28 cellular contexts compared by ENCODE assay signal in the genomic region with DNA sequence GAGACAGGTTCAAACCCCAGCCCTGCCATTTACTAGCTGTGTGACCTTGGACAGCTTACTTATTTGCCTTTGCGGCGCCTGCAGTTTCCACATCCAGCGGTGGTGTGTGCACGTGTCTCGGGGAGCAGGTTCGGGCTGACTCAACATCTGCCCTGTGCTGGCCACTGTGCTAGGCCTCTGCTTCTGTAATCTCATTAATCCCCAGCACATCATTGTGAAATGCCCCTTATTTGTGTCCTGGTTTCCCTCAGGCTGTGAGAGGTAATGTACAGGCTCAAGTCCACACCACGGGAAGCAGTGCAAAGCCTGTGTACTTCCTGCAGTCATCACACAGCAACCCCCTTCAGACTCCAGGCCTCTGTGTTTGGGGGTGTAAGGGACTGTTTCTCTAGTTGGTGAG.
DNase-seq lines count a peak whose midpoint lies in the region; ATAC-seq, FAIRE-seq and TF ChIP-seq lines count a peak whose summit lies in the region.
"Had no signal": no experiment of that assay in that cellular context is flagged by ENCODE, and none has a peak within 500 bp of the region (broad histone marks: within the 10 kb centered on the region; RNA-seq: fewer than 3 reads in every experiment).

No MANE protein-coding gene starts in this region.

- H3K23me2 ChIP-seq in H1 (ENCODE audit: low read depth, low read length): no peaks in the 10 kb centered on the region

- H3K36me3 ChIP-seq in SK-N-SH (replicated peaks in 1 of 2; ENCODE audit: control insufficient read depth in 1 of 2, insufficient read depth in 2 of 2, low read length in 1 of 2) (no peaks in the 10 kb centered on the region), H1 (ENCODE audit: control insufficient read depth in 2 of 4, insufficient read depth in 4 of 4, low read length in 3 of 4) (no peaks in the 10 kb centered on the region), muscle layer of colon (ENCODE audit: insufficient read depth, low read length) (no peaks in the 10 kb centered on the region)
- H3K36me3 ChIP-seq: lower lobe of right lung, neural progenitor cell had no signal

- H3K9ac ChIP-seq in SK-N-SH (no peak overlapping the region), H1 (replicated peaks in 1 of 4; ENCODE audit: extremely low read depth in 1 of 4, low read depth in 3 of 4, low read length in 3 of 4) (no peak overlapping the region), muscle layer of colon (ENCODE audit: low read length) (no peak overlapping the region)
- H3K9ac ChIP-seq: neural progenitor cell had no signal

- TF ChIP-seq RAD21 in SK-N-SH (IDR thresholded peaks at IDR 0.05; ENCODE audit: low read length) (peak; percentile 17; the same call in 1 of the 2 replicates), H1 (IDR thresholded peaks at IDR 0.05 in 1 of 2, conservative IDR thresholded peaks at IDR 0.05 in 1 of 2; ENCODE audit: low read depth in 2 of 2, low read length in 2 of 2) (no peak)

- no peak overlapping the region for H4K91ac ChIP-seq in H1 (replicated peaks; ENCODE audit: insufficient read length, low read length)

- H3K27me3 Mint-ChIP-seq in type B pancreatic cell: no peaks in the 10 kb centered on the region
- H3K27me3 Mint-ChIP-seq: activated CD8-positive, alpha-beta T cell treated with anti-CD3 and anti-CD28 coated beads for 36 hours; CD4-positive, alpha-beta memory T cell had no signal

- no peaks in the 10 kb centered on the region for H3K36me3 Mint-ChIP-seq in type B pancreatic cell
- H3K36me3 Mint-ChIP-seq: CD4-positive, alpha-beta memory T cell; neural progenitor cell had no signal

- H3K56ac ChIP-seq in H1 (replicated peaks; ENCODE audit: insufficient read length, low read depth, low read length): no peak overlapping the region

- DNase-seq in SK-N-SH (peak; percentile 55), H1 (ENCODE audit: low read depth in 1 of 2, low spot score in 2 of 2) (no peak), type B pancreatic cell (ENCODE audit: extremely low spot score, unreplicated experiment) (peak; percentile 60), T-helper 9 cell (no peak)
- DNase-seq: activated CD8-positive, alpha-beta T cell treated with anti-CD3 and anti-CD28 coated beads for 36 hours; activated gamma-delta T cell; activated T-cell treated with anti-CD3 and anti-CD28 coated beads, Interleukin-2, amount 50 U/mL, for 1 hour; CD4-positive, alpha-beta memory T cell; DMS 273 treated with DMSO at 0.1 percent for 48 hours; EL; kidney; lower lobe of right lung; NCI-H1105; NCI-H187 treated with DMSO at 0.1 percent for 48 hours; NCI-H2171 treated with DMSO at 0.1 percent for 48 hours; NCI-H524; NK-92 treated with Interleukin-12 subunit alpha and Interleukin-12 subunit beta, amount 100 ng/mL, for 24 hours; SHP77 treated with DMSO at 0.1 percent for 48 hours; stimulated activated naive CD4-positive, alpha-beta T cell treated with Interleukin-2 at 50 U/mL for 16 hours had no signal

- no peak overlapping the region for H2BK5ac ChIP-seq in H1 (ENCODE audit: low read depth, low read length)

- H3K27me3 ChIP-seq in SK-N-SH (ENCODE audit: insufficient read depth) (no peaks in the 10 kb centered on the region), H1 (replicated peaks in 1 of 4; ENCODE audit: control insufficient read depth in 3 of 4, extremely low read depth in 1 of 4, insufficient read depth in 3 of 4, low read length in 3 of 4) (no peaks in the 10 kb centered on the region), muscle layer of colon (ENCODE audit: control insufficient read depth in 1 of 2, insufficient read depth in 2 of 2, low read length in 2 of 2) (no peaks in the 10 kb centered on the region)
- H3K27me3 ChIP-seq: neural progenitor cell had no signal

- peak overlapping the region; percentile 29; the same call in 1 of the 2 replicates for H2BK15ac ChIP-seq in H1 (ENCODE audit: low read length)

- H3K79me2 ChIP-seq in SK-N-SH (ENCODE audit: insufficient read depth) (no peaks in the 10 kb centered on the region), H1 (ENCODE audit: control insufficient read depth in 1 of 2, insufficient read depth in 2 of 2, low read length in 2 of 2) (no peaks in the 10 kb centered on the region)

- H3K9me3 ChIP-seq in SK-N-SH (no peaks in the 10 kb centered on the region), H1 (ENCODE audit: insufficient read depth in 2 of 2, low read depth in 1 of 2, low read length in 1 of 2) (no peaks in the 10 kb centered on the region), muscle layer of colon (ENCODE audit: low read length) (no peaks in the 10 kb centered on the region)
- H3K9me3 ChIP-seq: lower lobe of right lung had no signal

- no peak overlapping the region for H4K8ac ChIP-seq in H1 (ENCODE audit: extremely low read depth, insufficient read depth, low read length)

- 77% methylated on average over 7 of the region's 7 CpGs for WGBS in SK-N-SH (ENCODE audit: low lambda C conversion rate)
- 91% methylated on average over 7 of the region's 7 CpGs; no CpG with 5 or more reads in 1 of the 2 experiments for WGBS in H1 (ENCODE audit: extremely low coverage in 1 of 2, insufficient coverage in 1 of 2, insufficient read length in 1 of 2, insufficient replicate concordance in 2 of 2, low coverage in 1 of 2, low lambda C conversion rate in 2 of 2, missing lambda C conversion rate in 1 of 2), 2 experiments

- no peaks in the 10 kb centered on the region for H3K9me2 ChIP-seq in SK-N-SH

- H3K4me3 Mint-ChIP-seq in type B pancreatic cell: no peak overlapping the region
- H3K4me3 Mint-ChIP-seq: activated CD8-positive, alpha-beta T cell treated with anti-CD3 and anti-CD28 coated beads for 36 hours; neural progenitor cell had no signal

- H2AK5ac ChIP-seq in H1 (ENCODE audit: low read depth, low read length): no peak overlapping the region

- no peak for FAIRE-seq in H1 (lab: Jason Lieb, UNC)
- FAIRE-seq: GM12891, H54, kidney had no signal

- peak overlapping the region in 1 of 2 experiments; percentile 85; a peak in 2 of 4 replicates for H3K27ac ChIP-seq in SK-N-SH (ENCODE audit: low read depth in 2 of 2, low read length in 1 of 2)
- H3K27ac ChIP-seq in H1 (ENCODE audit: low read depth, low read length): no peak overlapping the region
- peak overlapping the region; percentile 35 for H3K27ac ChIP-seq in muscle layer of colon (ENCODE audit: low read depth, low read length)
- H3K27ac ChIP-seq: lower lobe of right lung, neural progenitor cell had no signal

- no peak overlapping the region for H2BK120ac ChIP-seq in H1 (replicated peaks; ENCODE audit: low read depth, low read length)

- no peak overlapping the region for H2AFZ ChIP-seq in SK-N-SH (ENCODE audit: low read depth)
- no peak overlapping the region for H2AFZ ChIP-seq in H1 (ENCODE audit: low read length)
- H2AFZ ChIP-seq: neural progenitor cell had no signal

- TF ChIP-seq CTCF in SK-N-SH (IDR thresholded peaks at IDR 0.05): no peak
- TF ChIP-seq CTCF in H1 (IDR thresholded peaks at IDR 0.05; ENCODE audit: control extremely low read depth in 1 of 3, insufficient read depth in 1 of 3, low read depth in 1 of 3, low read length in 3 of 3): no peak
- TF ChIP-seq CTCF in type B pancreatic cell (conservative IDR thresholded peaks at IDR 0.05): no peak

- no peak overlapping the region for H3K4me2 ChIP-seq in SK-N-SH
- H3K4me2 ChIP-seq in H1 (ENCODE audit: insufficient read depth in 1 of 2, low read depth in 2 of 2, low read length in 2 of 2): no peak overlapping the region
- H3K4me2 ChIP-seq: neural progenitor cell had no signal

- TF ChIP-seq POLR2A in H1 (IDR thresholded peaks at IDR 0.05; ENCODE audit: control extremely low read depth in 1 of 2, low read depth in 2 of 2, low read length in 2 of 2): no peak

- no peak overlapping the region for H2BK20ac ChIP-seq in H1 (ENCODE audit: low read length)

- H3F3A ChIP-seq in SK-N-SH (replicated peaks; ENCODE audit: insufficient read depth): peaks cover 5% of the 10 kb centered on the region

- H4K5ac ChIP-seq in H1 (ENCODE audit: insufficient read length, low read depth, low read length): no peak overlapping the region

- H3K14ac ChIP-seq in H1 (ENCODE audit: insufficient read length): no peak overlapping the region

- no peaks in the 10 kb centered on the region for H4K20me1 ChIP-seq in SK-N-SH (ENCODE audit: insufficient read depth)
- H4K20me1 ChIP-seq in H1 (replicated peaks in 1 of 2; ENCODE audit: control insufficient read depth in 1 of 2, insufficient read depth in 2 of 2, low read length in 2 of 2): no peaks in the 10 kb centered on the region

- H3K4me1 ChIP-seq in SK-N-SH (ENCODE audit: control insufficient read depth in 1 of 2, insufficient read depth in 2 of 2, low read depth in 1 of 2, low read length in 1 of 2) (peaks cover 7 to 42% of the 10 kb centered on the region in 2 experiments; a peak in 3 of 4 replicates), H1 (replicated peaks in 1 of 4; ENCODE audit: control insufficient read depth in 3 of 4, insufficient read depth in 4 of 4, low read length in 3 of 4) (no peaks in the 10 kb centered on the region; a peak in 1 of 7 replicates), muscle layer of colon (ENCODE audit: insufficient read depth, low read length) (peaks cover 35% of the 10 kb centered on the region)

- H3K4me1 Mint-ChIP-seq in type B pancreatic cell (ENCODE audit: unreplicated experiment): peaks cover 15% of the 10 kb centered on the region

- H3K27ac Mint-ChIP-seq in type B pancreatic cell: no peak overlapping the region

- 0 out of 2 replicates have a peak overlapping the region, but pooled peaks have one; percentile 17 for H2BK12ac ChIP-seq in H1 (ENCODE audit: low read depth, low read length)

- H3K4ac ChIP-seq in H1 (replicated peaks; ENCODE audit: insufficient read length, low read depth, low read length): no peak overlapping the region

- TF ChIP-seq EP300 in SK-N-SH (IDR thresholded peaks at IDR 0.05; ENCODE audit: borderline replicate concordance in 1 of 2, low read depth in 1 of 2, low read length in 1 of 2) (peak in 1 of 2 experiments; percentile 44; a peak in 1 of 4 replicates), H1 (IDR thresholded peaks at IDR 0.05; ENCODE audit: borderline replicate concordance in 1 of 2, low read depth in 2 of 2, low read length in 2 of 2) (no peak)

- no peaks in the 10 kb centered on the region for H3K79me1 ChIP-seq in H1 (ENCODE audit: low read depth, low read length)

- no peak overlapping the region for H3K4me3 ChIP-seq in SK-N-SH (ENCODE audit: low read depth in 2 of 2, low read length in 1 of 2)
- no peak overlapping the region for H3K4me3 ChIP-seq in H1 (ENCODE audit: extremely low read depth in 1 of 4, insufficient read depth in 2 of 4, low read depth in 3 of 4, low read length in 4 of 4)
- H3K4me3 ChIP-seq in muscle layer of colon (ENCODE audit: low read depth in 1 of 2, low read length in 2 of 2): no peak overlapping the region
- H3K4me3 ChIP-seq: lower lobe of right lung, neural progenitor cell had no signal

- POLR2A ChIA-PET in SK-N-SH (lab: Yijun Ruan, JAX) (interaction anchor here (0.6 kb wide), 1 partner anchor 114 kb away, joined by 3 read pairs; no protein-coding TSS in a partner anchor), H1 (lab: Charles Lee; ENCODE audit: partially characterized antibody) (no interaction called here)

- no peak overlapping the region for H3K23ac ChIP-seq in H1 (ENCODE audit: insufficient read length)

- H3K9me3 Mint-ChIP-seq in type B pancreatic cell: no peaks in the 10 kb centered on the region
- H3K9me3 Mint-ChIP-seq: activated CD8-positive, alpha-beta T cell treated with anti-CD3 and anti-CD28 coated beads for 36 hours had no signal

- CTCF ChIA-PET in SK-N-SH (lab: Yijun Ruan, JAX): interaction anchor here (1.0 to 1.6 kb wide), 3 partner anchors 15 to 272 kb away, joined by 3 to 8 read pairs (median 5); no protein-coding TSS in a partner anchor
- CTCF ChIA-PET in H1 (lab: Charles Lee; ENCODE audit: partially characterized antibody): interaction anchor here (0.5 to 1.6 kb wide), 5 partner anchors 60 to 876 kb away, joined by 3 to 4 read pairs (median 3); no protein-coding TSS in a partner anchor

- H3K18ac ChIP-seq in H1 (ENCODE audit: extremely low read depth, low read length): no peak overlapping the region

- ATAC-seq in SK-N-SH treated with all-trans-retinoic acid at 6 μM for 48 hours (no peak), GM18498 (IDR thresholded peaks at IDR 0.05; ENCODE audit: unreplicated experiment) (no peak), GM19463 (IDR thresholded peaks at IDR 0.05; ENCODE audit: unreplicated experiment) (no peak)
- ATAC-seq: activated CD4-positive, CD25-positive, alpha-beta regulatory T cell treated with anti-CD3 and anti-CD28 coated beads, Interleukin-2, amount 50 U/mL, for 24 hours; activated CD8-positive, alpha-beta T cell treated with anti-CD3 and anti-CD28 coated beads for 36 hours; lower lobe of right lung; Panc1 had no signal

Comparison
In these comparisons a context has a peak if more than half of its experiments do, and no peak if none do; other contexts are left out.
1. DNase-seq: peak in SK-N-SH (single experiment) and type B pancreatic cell (single experiment); none in H1 (0 of 2) and T-helper 9 cell (single experiment).